Comparison of ENCODE assay signal across 8 cellular contexts in the genomic region with DNA sequence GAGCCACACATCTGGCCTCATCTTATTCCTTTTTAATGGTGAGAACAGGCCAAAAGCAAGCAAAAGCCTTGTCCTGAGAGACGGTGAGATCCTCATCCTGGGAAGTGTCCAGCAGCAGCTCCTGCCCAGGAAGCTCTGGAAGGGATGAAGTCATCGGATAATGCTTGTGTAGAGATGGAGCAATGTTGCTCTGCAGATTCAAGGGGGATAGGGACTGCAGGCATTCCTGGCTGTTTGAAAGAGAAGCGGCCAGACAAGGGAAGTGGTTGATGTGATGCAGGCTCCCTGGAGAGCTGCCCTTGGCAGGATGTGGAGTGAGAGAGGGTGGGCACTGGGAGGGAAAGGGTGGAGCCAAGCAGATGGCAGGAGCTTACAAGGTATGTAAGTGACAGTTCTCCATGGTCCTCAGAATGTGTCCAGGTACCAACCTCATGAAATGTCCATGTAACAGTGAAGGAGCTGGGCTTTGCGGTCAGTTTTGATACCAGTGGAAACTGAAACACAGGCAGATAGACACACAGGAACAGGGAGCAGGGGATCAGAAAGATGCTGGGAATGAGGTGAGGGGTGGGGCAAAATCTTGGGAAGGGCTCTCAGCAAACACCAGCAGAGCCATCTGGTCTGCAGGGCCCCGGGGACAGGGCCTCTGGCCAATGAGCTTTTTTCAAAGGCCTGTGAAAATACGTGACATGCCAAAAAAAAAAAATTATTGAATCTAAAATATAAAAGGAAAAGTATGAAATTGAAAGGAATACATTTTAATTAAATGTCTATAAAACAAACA. TPM values are rescaled to one million over a fixed set of nuclear protein-coding genes. Genes with fewer than 3 reads are reported as not detected.
DNase-seq lines count a peak whose midpoint lies in the region; TF ChIP-seq lines count a peak whose summit lies in the region.

No MANE protein-coding gene starts in this region.

- TF ChIP-seq CTCF in Caco-2 (IDR thresholded peaks at IDR 0.05; ENCODE audit: insufficient read depth in 1 of 2, low read depth in 1 of 2, low read length in 1 of 2, severe bottlenecking in 1 of 2, unreplicated experiment in 1 of 2), result no peak

- POLR2A ChIA-PET in Caco-2 (lab: Charles Lee), result interaction anchor here (1.9 kb wide), 1 partner anchor 42 kb away, joined by 4 read pairs; no protein-coding TSS in a partner anchor

- intact Hi-C loops in Caco-2 (cut with micrococcal nuclease; ENCODE audit: unreplicated experiment), result loop anchor here (10.0 kb wide), 1 partner anchor 245 kb away; no protein-coding TSS in a partner anchor

- H3K36me3 ChIP-seq in Caco-2 (ENCODE audit: control insufficient read depth, insufficient read depth, low read length) (no peaks in the 10 kb centered on the region), MG63 (no peaks in the 10 kb centered on the region)

- H3K27me3 Mint-ChIP-seq in Caco-2 (ENCODE audit: insufficient read depth, unreplicated experiment), result no peaks in the 10 kb centered on the region
- peaks cover 27% of the 10 kb centered on the region for H3K27me3 Mint-ChIP-seq in activated naive CD4-positive, alpha-beta T cell treated with anti-CD3 and anti-CD28 coated beads, Interleukin-2, amount 10 ng/mL, durations not matched to agents 7 days and 5 days

- H3K27me3 ChIP-seq in Caco-2 (replicated peaks; ENCODE audit: control insufficient read depth, insufficient read depth, low read length) (no peaks in the 10 kb centered on the region), MG63 (no peaks in the 10 kb centered on the region)

- no peaks in the 10 kb centered on the region for H3K9me3 Mint-ChIP-seq in Caco-2 (ENCODE audit: unreplicated experiment)
- H3K9me3 Mint-ChIP-seq in activated naive CD4-positive, alpha-beta T cell treated with anti-CD3 and anti-CD28 coated beads, Interleukin-2, amount 10 ng/mL, durations not matched to agents 7 days and 5 days, result no peaks in the 10 kb centered on the region

- H3K27ac Mint-ChIP-seq in Caco-2 (ENCODE audit: unreplicated experiment), result peak overlapping the region; percentile 51
- no peak overlapping the region for H3K27ac Mint-ChIP-seq in activated naive CD4-positive, alpha-beta T cell treated with anti-CD3 and anti-CD28 coated beads, Interleukin-2, amount 10 ng/mL, durations not matched to agents 7 days and 5 days

- H3K9me3 ChIP-seq in Caco-2 (no peaks in the 10 kb centered on the region), MG63 (no peaks in the 10 kb centered on the region)

- H3K36me3 Mint-ChIP-seq in Caco-2 (ENCODE audit: insufficient read depth, unreplicated experiment), result no peaks in the 10 kb centered on the region
- no peaks in the 10 kb centered on the region for H3K36me3 Mint-ChIP-seq in activated naive CD4-positive, alpha-beta T cell treated with anti-CD3 and anti-CD28 coated beads, Interleukin-2, amount 10 ng/mL, durations not matched to agents 7 days and 5 days

- peaks cover 6% of the 10 kb centered on the region for H3K4me1 ChIP-seq in Caco-2

- no TSS peak for BruUV-seq in Caco-2 (replicated peaks; lab: Mats Ljungman, UMichigan)

- no peak for DNase-seq in Caco-2
- DNase-seq in MG63, result peak; percentile 91
- DNase-seq in cerebellar cortex (ENCODE audit: low spot score), result peak; percentile 51
- DNase-seq in mucosa of gallbladder (ENCODE audit: low spot score), result peak; percentile 40
- DNase-seq in activated gamma-delta T cell (lab: John Stamatoyannopoulos, UW), result no peak
- no peak for DNase-seq in activated effector memory CD4-positive, alpha-beta T cell treated with anti-CD3 and anti-CD28 coated beads, Interleukin-2, amount 50 U/mL, for 16 hours
- DNase-seq in stimulated activated CD4-positive, alpha-beta T cell treated with anti-CD3 and anti-CD28 coated beads, Interleukin-4, amount 100 ng/mL, for 4 hours, result no peak
- DNase-seq in activated naive CD4-positive, alpha-beta T cell treated with anti-CD3 and anti-CD28 coated beads, Interleukin-2, amount 10 ng/mL, durations not matched to agents 7 days and 5 days, result no peak

- CTCF ChIA-PET in Caco-2 (lab: Charles Lee), result interaction anchor here (0.6 to 1.8 kb wide), 4 partner anchors 26 to 188 kb away, joined by 3 to 11 read pairs (median 4); a partner anchor contains a TSS
- CTCF ChIA-PET in activated naive CD4-positive, alpha-beta T cell treated with anti-CD3 and anti-CD28 coated beads, Interleukin-2, amount 10 ng/mL, durations not matched to agents 7 days and 5 days (lab: Charles Lee), result interaction anchor here (2.7 kb wide), 1 partner anchor 42 kb away, joined by 17 read pairs; no protein-coding TSS in a partner anchor

- no peak overlapping the region for H3K4me3 Mint-ChIP-seq in Caco-2 (ENCODE audit: unreplicated experiment)
- no peak overlapping the region for H3K4me3 Mint-ChIP-seq in activated naive CD4-positive, alpha-beta T cell treated with anti-CD3 and anti-CD28 coated beads, Interleukin-2, amount 10 ng/mL, durations not matched to agents 7 days and 5 days

- H3K4me1 Mint-ChIP-seq in Caco-2 (ENCODE audit: low read depth, unreplicated experiment), result peaks cover 15% of the 10 kb centered on the region
- no peaks in the 10 kb centered on the region for H3K4me1 Mint-ChIP-seq in activated naive CD4-positive, alpha-beta T cell treated with anti-CD3 and anti-CD28 coated beads, Interleukin-2, amount 10 ng/mL, durations not matched to agents 7 days and 5 days

- H3K4me3 ChIP-seq in Caco-2 (ENCODE audit: low read depth, low read length) (no peak overlapping the region), MG63 (no peak overlapping the region)

RNA-seq across cellular contexts. Expression of a gene that starts 32.2 kb away (rescaled TPM):
- total RNA-seq in Caco-2 (2022), result 8.4 and 8.8 TPM in 2 replicates
- total RNA-seq in MG63 (2014; rRNA removed; shearing (Covaris generic); ENCODE audit: low replicate concordance), result 41.5 and 50.4 TPM in 2 replicates
- total RNA-seq in mucosa of gallbladder, result 20.7 TPM

RNA-seq across cellular contexts. Expression of a gene that starts 46.9 kb away (rescaled TPM):
- total RNA-seq in Caco-2 (2022) (193 and 209 TPM in 2 replicates), mucosa of gallbladder (1,361 TPM)
- 441 and 711 TPM in 2 replicates for total RNA-seq in MG63 (2014; rRNA removed; shearing (Covaris generic); ENCODE audit: low replicate concordance)

Comparison
In these comparisons a context has a peak if more than half of its experiments do, and no peak if none do; other contexts are left out.
1. DNase-seq: peak in MG63 (single experiment), cerebellar cortex (single experiment) and mucosa of gallbladder (single experiment); none in Caco-2 (0 of 2), activated gamma-delta T cell (single experiment), activated effector memory CD4-positive, alpha-beta T cell treated with anti-CD3 and anti-CD28 coated beads, Interleukin-2, amount 50 U/mL, for 16 hours (single experiment), stimulated activated CD4-positive, alpha-beta T cell treated with anti-CD3 and anti-CD28 coated beads, Interleukin-4, amount 100 ng/mL, for 4 hours (0 of 2) and activated naive CD4-positive, alpha-beta T cell treated with anti-CD3 and anti-CD28 coated beads, Interleukin-2, amount 10 ng/mL, durations not matched to agents 7 days and 5 days (single experiment).